In genomic region chr10:24465899-24466615, GRCh38 we compare ENCODE assay signal across 8 cellular contexts.
DNase-seq lines count a peak whose midpoint lies in the region; ATAC-seq, FAIRE-seq and TF ChIP-seq lines count a peak whose summit lies in the region.

No MANE protein-coding gene starts in this region.

- no peak overlapping the region for H2BK120ac ChIP-seq in mesendoderm (ENCODE audit: low read depth, low read length)

- intact Hi-C loops in naive thymus-derived CD4-positive, alpha-beta T cell (cut with micrococcal nuclease) = loop anchor here in 1 of 2 donors (2.0 to 10.0 kb wide), 5 partner anchors 17 to 1371 kb away; partner anchors contain the start of genes ARHGAP21 and MSRB2

- H2BK15ac ChIP-seq in mesendoderm (replicated peaks; ENCODE audit: low read depth) = no peak overlapping the region

- FAIRE-seq in D721Med (lab: Jason Lieb, UNC) = no peak

- no peak overlapping the region for H4K5ac ChIP-seq in mesendoderm (ENCODE audit: low read length)

- H3K56ac ChIP-seq in mesendoderm (ENCODE audit: low read length) = no peak overlapping the region

- H3K18ac ChIP-seq in mesendoderm (ENCODE audit: low read length) = no peak overlapping the region

- no peaks in the 10 kb centered on the region for H3K36me3 ChIP-seq in HEK293 (ENCODE audit: control insufficient read depth in 2 of 2, insufficient read depth in 1 of 2, low read length in 2 of 2)
- no peaks in the 10 kb centered on the region for H3K36me3 ChIP-seq in OCI-LY3 (replicated peaks; ENCODE audit: low read depth, low read length)
- H3K36me3 ChIP-seq in naive thymus-derived CD4-positive, alpha-beta T cell (ENCODE audit: control insufficient read depth in 2 of 3, insufficient read depth in 3 of 3, low read length in 3 of 3) = no peaks in the 10 kb centered on the region
- H3K36me3 ChIP-seq in mesendoderm (ENCODE audit: control insufficient read depth, insufficient read depth, low read length) = no peaks in the 10 kb centered on the region

- no peak overlapping the region for H2BK5ac ChIP-seq in mesendoderm (ENCODE audit: low read length)

- H3K4me2 ChIP-seq in OCI-LY3 (ENCODE audit: low read length) = peak overlapping the region; percentile 93
- H3K4me2 ChIP-seq in mesendoderm (ENCODE audit: low read length) = no peak overlapping the region

- H3K9me3 ChIP-seq in HEK293 (ENCODE audit: control insufficient read depth, insufficient read depth, low read depth, low read length) = no peaks in the 10 kb centered on the region
- H3K9me3 ChIP-seq in OCI-LY3 (ENCODE audit: insufficient read depth, low read length) = no peaks in the 10 kb centered on the region
- no peaks in the 10 kb centered on the region for H3K9me3 ChIP-seq in naive thymus-derived CD4-positive, alpha-beta T cell (ENCODE audit: control insufficient read depth in 2 of 3, low read length in 3 of 3)

- H3K9ac ChIP-seq in OCI-LY3 (ENCODE audit: low read length) (peak overlapping the region; percentile 25; the same call in 1 of the 2 replicates), mesendoderm (ENCODE audit: low read length) (no peak overlapping the region)

- POLR2A ChIA-PET in HEK293 (lab: Yijun Ruan, JAX) = no interaction called here
- POLR2A ChIA-PET in naive thymus-derived CD4-positive, alpha-beta T cell (lab: Charles Lee) = no interaction called here

- H3K27ac ChIP-seq in HEK293 (ENCODE audit: extremely low read depth, low read depth, low read length) = peak overlapping the region; percentile 51; the same call in 1 of the 2 replicates
- peak overlapping the region; percentile 17; the same call in 1 of the 2 replicates for H3K27ac ChIP-seq in OCI-LY3 (ENCODE audit: low read length)
- H3K27ac ChIP-seq in naive thymus-derived CD4-positive, alpha-beta T cell (ENCODE audit: low read depth, low read length) = no peak overlapping the region
- no peak overlapping the region for H3K27ac ChIP-seq in mesendoderm (ENCODE audit: low read depth, low read length)

- H3K23ac ChIP-seq in mesendoderm (ENCODE audit: low read length) = no peak overlapping the region

- no peaks in the 10 kb centered on the region for H4K20me1 ChIP-seq in OCI-LY3 (ENCODE audit: insufficient read depth, low read length)

- peaks cover 0 to 11% (median 8%) of the 10 kb centered on the region in 5 donors for H3K27me3 Mint-ChIP-seq in naive thymus-derived CD4-positive, alpha-beta T cell

- no peak overlapping the region for H4K8ac ChIP-seq in mesendoderm (ENCODE audit: low read depth, low read length)

- ATAC-seq in GM18498 (IDR thresholded peaks at IDR 0.05; ENCODE audit: unreplicated experiment) (peak; percentile 58), GM19397 (IDR thresholded peaks at IDR 0.05; ENCODE audit: unreplicated experiment) (no peak)
- peak; percentile 42 for ATAC-seq in naive thymus-derived CD4-positive, alpha-beta T cell

- H3K27ac Mint-ChIP-seq in naive thymus-derived CD4-positive, alpha-beta T cell = peak overlapping the region in 1 of 9 donors; percentile 83

- H3K27me3 ChIP-seq in OCI-LY3 (ENCODE audit: low read depth, low read length) = peaks cover 8% of the 10 kb centered on the region; the same call in 1 of the 2 replicates
- H3K27me3 ChIP-seq in naive thymus-derived CD4-positive, alpha-beta T cell (ENCODE audit: control insufficient read depth in 2 of 2, insufficient read depth in 2 of 2, low read length in 2 of 2) = no peaks in the 10 kb centered on the region
- no peaks in the 10 kb centered on the region for H3K27me3 ChIP-seq in mesendoderm (ENCODE audit: insufficient read depth, low read length, poor library complexity)

- no peak overlapping the region for H3K4ac ChIP-seq in mesendoderm (ENCODE audit: low read depth, low read length)

- TF ChIP-seq CTCF in HEK293 (tag by site-specific recombination; IDR thresholded peaks at IDR 0.05) (no peak), OCI-LY3 (IDR thresholded peaks at IDR 0.05; ENCODE audit: low read depth, low read length) (no peak), D721Med (IDR thresholded peaks at IDR 0.05; ENCODE audit: insufficient read depth, missing control alignments) (no peak)

- peak overlapping the region; percentile 32 for H3K4me3 ChIP-seq in HEK293 (ENCODE audit: low read depth, low read length)
- H3K4me3 ChIP-seq in OCI-LY3 (ENCODE audit: low read length) = peak overlapping the region; percentile 72
- no peak overlapping the region for H3K4me3 ChIP-seq in naive thymus-derived CD4-positive, alpha-beta T cell (ENCODE audit: low read length)
- no peak overlapping the region for H3K4me3 ChIP-seq in mesendoderm (ENCODE audit: low read length)

- DNase-seq in brain pericyte (ENCODE audit: low read depth, low spot score) (peak; percentile 41), mesendoderm (no peak), D721Med (ENCODE audit: insufficient read length, low spot score) (no peak)
- peak in 1 of 9 donors; percentile 69 for DNase-seq in naive thymus-derived CD4-positive, alpha-beta T cell

- no CpG with 5 or more reads among the region's 13 CpGs for WGBS in mesendoderm (ENCODE audit: extremely low coverage, insufficient coverage, low lambda C conversion rate)

- H3K36me3 Mint-ChIP-seq in naive thymus-derived CD4-positive, alpha-beta T cell = peaks cover 0 to 6% (median 0%) of the 10 kb centered on the region in 5 donors

- H2AFZ ChIP-seq in OCI-LY3 (ENCODE audit: low read depth, low read length) = no peak overlapping the region

- no peak overlapping the region for H2AK5ac ChIP-seq in mesendoderm (ENCODE audit: low read length)

- H3K4me1 ChIP-seq in HEK293 (ENCODE audit: control insufficient read depth, insufficient read depth, low read length) = peaks cover 3% of the 10 kb centered on the region; the same call in 1 of the 2 replicates
- H3K4me1 ChIP-seq in OCI-LY3 (ENCODE audit: low read length) = peaks cover 28% of the 10 kb centered on the region
- H3K4me1 ChIP-seq in naive thymus-derived CD4-positive, alpha-beta T cell (ENCODE audit: control insufficient read depth in 2 of 2, insufficient read depth in 2 of 2, low read length in 2 of 2) = no peaks in the 10 kb centered on the region
- peaks cover 8% of the 10 kb centered on the region for H3K4me1 ChIP-seq in mesendoderm (ENCODE audit: control insufficient read depth, low read depth, low read length)

- CTCF ChIA-PET in HEK293 (lab: Yijun Ruan, JAX) = interaction anchor here (1.3 kb wide), 1 partner anchor 38 kb away, joined by 6 read pairs; no protein-coding TSS in a partner anchor
- CTCF ChIA-PET in naive thymus-derived CD4-positive, alpha-beta T cell (lab: Charles Lee) = no interaction called here

- H3K4me1 Mint-ChIP-seq in naive thymus-derived CD4-positive, alpha-beta T cell = peaks cover 4 to 49% (median 14%) of the 10 kb centered on the region in 7 donors

- no peaks in the 10 kb centered on the region for H3K79me2 ChIP-seq in OCI-LY3 (ENCODE audit: low read length)
- H3K79me2 ChIP-seq in mesendoderm (ENCODE audit: control insufficient read depth, insufficient read depth, low read length) = no peaks in the 10 kb centered on the region

- peak overlapping the region in 1 of 10 donors; percentile 66 for H3K4me3 Mint-ChIP-seq in naive thymus-derived CD4-positive, alpha-beta T cell

- H3K9me3 Mint-ChIP-seq in naive thymus-derived CD4-positive, alpha-beta T cell = peaks cover 0 to 9% (median 0%) of the 10 kb centered on the region in 11 donors

- no peaks in the 10 kb centered on the region for H3K79me1 ChIP-seq in mesendoderm (ENCODE audit: low read length)

TF ChIP-seq in HEK293, 187 proteins besides CTCF, POLR2A, EP300 and RAD21 (continues in another document):
- TF ChIP-seq PRDM6 (tag by site-specific recombination; IDR thresholded peaks at IDR 0.05) (peak; percentile 70), ZNF394 (tag by site-specific recombination; IDR thresholded peaks at IDR 0.05; ENCODE audit: borderline replicate concordance) (peak; percentile 85), ZNF426 (tag by site-specific recombination; IDR thresholded peaks at IDR 0.05) (no peak), INSM2 (tag by site-specific recombination; IDR thresholded peaks at IDR 0.05) (0 out of 2 replicates have a peak, but pooled peaks have one; percentile 34), ZNF560 (tag by site-specific recombination; IDR thresholded peaks at IDR 0.05; ENCODE audit: borderline replicate concordance) (no peak)
- TF ChIP-seq, protein P1, sequence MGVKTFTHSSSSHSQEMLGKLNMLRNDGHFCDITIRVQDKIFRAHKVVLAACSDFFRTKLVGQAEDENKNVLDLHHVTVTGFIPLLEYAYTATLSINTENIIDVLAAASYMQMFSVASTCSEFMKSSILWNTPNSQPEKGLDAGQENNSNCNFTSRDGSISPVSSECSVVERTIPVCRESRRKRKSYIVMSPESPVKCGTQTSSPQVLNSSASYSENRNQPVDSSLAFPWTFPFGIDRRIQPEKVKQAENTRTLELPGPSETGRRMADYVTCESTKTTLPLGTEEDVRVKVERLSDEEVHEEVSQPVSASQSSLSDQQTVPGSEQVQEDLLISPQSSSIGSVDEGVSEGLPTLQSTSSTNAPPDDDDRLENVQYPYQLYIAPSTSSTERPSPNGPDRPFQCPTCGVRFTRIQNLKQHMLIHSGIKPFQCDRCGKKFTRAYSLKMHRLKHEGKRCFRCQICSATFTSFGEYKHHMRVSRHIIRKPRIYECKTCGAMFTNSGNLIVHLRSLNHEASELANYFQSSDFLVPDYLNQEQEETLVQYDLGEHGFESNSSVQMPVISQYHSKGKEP (tag by site-specific recombination; IDR thresholded peaks at IDR 0.05) = no peak

Comparison
In these comparisons a context has a peak if more than half of its experiments do, and no peak if none do; other contexts are left out.
1. H3K27ac ChIP-seq: peak in HEK293 (single experiment) and OCI-LY3 (single experiment); none in naive thymus-derived CD4-positive, alpha-beta T cell (single experiment) and mesendoderm (single experiment).
2. H3K4me3 ChIP-seq: peak in HEK293 (single experiment) and OCI-LY3 (single experiment); none in naive thymus-derived CD4-positive, alpha-beta T cell (single experiment) and mesendoderm (single experiment).